Comparison of ENCODE assay signal across 8 cellular contexts in the genomic region with DNA sequence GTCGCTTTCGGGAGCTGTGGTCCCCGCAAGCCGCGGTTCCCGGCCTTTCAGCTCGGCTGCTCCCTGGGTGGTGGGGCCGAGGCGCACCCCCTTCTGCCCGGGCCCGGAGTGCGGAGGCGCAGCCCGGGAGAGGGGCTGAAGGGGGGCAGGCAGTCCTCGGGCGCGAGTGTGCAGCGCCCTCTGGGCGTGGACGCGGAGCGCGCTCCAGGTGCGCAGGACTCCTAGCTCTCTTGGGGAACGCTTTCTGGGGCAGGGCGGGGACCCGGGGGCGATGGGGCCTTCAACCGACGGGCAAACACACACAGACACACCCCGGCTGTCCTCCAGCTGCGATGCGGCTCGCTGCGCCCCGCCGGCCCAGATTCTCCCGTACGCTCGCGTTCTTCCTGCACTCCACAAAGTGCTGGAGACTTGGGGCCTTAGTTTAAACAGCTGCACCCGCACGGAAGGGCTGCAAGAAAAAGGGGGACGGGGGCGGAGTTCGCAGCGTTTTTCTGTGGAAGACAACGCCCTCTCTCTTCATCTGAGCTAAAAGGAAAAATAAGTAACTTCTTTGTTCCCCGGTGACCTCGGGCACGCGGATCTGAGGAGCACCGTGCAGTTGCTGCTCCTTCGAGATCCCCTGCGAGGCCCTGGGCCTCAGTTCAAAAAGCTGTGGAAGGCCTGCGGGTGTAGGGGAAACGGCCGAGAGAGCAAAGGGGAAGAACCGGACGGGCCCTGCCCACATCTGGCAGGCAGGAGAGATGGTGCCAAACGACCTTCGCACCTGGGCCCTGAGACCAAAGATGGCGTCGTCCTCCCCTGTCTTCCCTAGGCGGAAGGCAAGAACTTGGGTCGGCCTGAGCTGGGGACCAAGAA.
A peak's percentile ranks its signal among the peaks of the same experiment; 100 is the strongest.
DNase-seq lines count a peak whose midpoint lies in the region; ATAC-seq and TF ChIP-seq lines count a peak whose summit lies in the region.

No MANE protein-coding gene starts in this region.

- H3K9me2 ChIP-seq in OCI-LY1 (ENCODE audit: low read depth, low read length) = no peaks in the 10 kb centered on the region

- no peaks in the 10 kb centered on the region for H3K4me1 ChIP-seq in OCI-LY1 (ENCODE audit: insufficient read depth, low read length, severe bottlenecking)
- peaks cover 20% of the 10 kb centered on the region for H3K4me1 ChIP-seq in iPS-18a (ENCODE audit: control insufficient read depth, low read depth, low read length)

- H3K27ac ChIP-seq in OCI-LY1 (ENCODE audit: low read depth, low read length, poor library complexity, severe bottlenecking) (no peak overlapping the region), iPS-18a (ENCODE audit: low read length) (no peak overlapping the region)

- no peaks in the 10 kb centered on the region for H3F3A ChIP-seq in OCI-LY1 (ENCODE audit: insufficient read depth, low read length)

- no peak overlapping the region for H2AFZ ChIP-seq in OCI-LY1 (ENCODE audit: low read length)

- no peaks in the 10 kb centered on the region for H3K36me3 ChIP-seq in OCI-LY1 (ENCODE audit: insufficient read depth, low read length)
- H3K36me3 ChIP-seq in iPS-18a (ENCODE audit: control insufficient read depth, low read depth, low read length) = no peaks in the 10 kb centered on the region

- TF ChIP-seq CTCF in OCI-LY1 (IDR thresholded peaks at IDR 0.05; ENCODE audit: low read length) = peak; percentile 44
- peak; percentile 67 for TF ChIP-seq CTCF in astrocyte of the cerebellum (IDR thresholded peaks at IDR 0.05; ENCODE audit: low read depth, low read length, missing control alignments)

- H3K9ac ChIP-seq in OCI-LY1 (ENCODE audit: low read length) (no peak overlapping the region), iPS-18a (ENCODE audit: low read length) (peak overlapping the region; percentile 25)

- H3K27me3 ChIP-seq in OCI-LY1 (ENCODE audit: insufficient read depth, low read length) (peaks cover 15% of the 10 kb centered on the region; the same call in 1 of the 2 replicates), iPS-18a (ENCODE audit: control insufficient read depth, insufficient read depth, low read length) (peaks cover 9% of the 10 kb centered on the region)

- in situ Hi-C loops in astrocyte of the cerebellum (cut with HindIII; ENCODE audit: low sequenced_read_pairs) = no loop called here

- DNase-seq in DMS 273 treated with DMSO at 0.1 percent for 48 hours (lab: John Stamatoyannopoulos, UW) = peak; percentile 30
- DNase-seq in astrocyte of the cerebellum (ENCODE audit: low read depth) = no peak
- DNase-seq in skeletal muscle cell (ENCODE audit: low read depth) = no peak
- no peak for DNase-seq in putamen (ENCODE audit: low spot score)

- H3K79me2 ChIP-seq in OCI-LY1 (ENCODE audit: insufficient read depth, low read length) = no peaks in the 10 kb centered on the region

- H3K4me2 ChIP-seq in OCI-LY1 (ENCODE audit: low read length) = peak overlapping the region; percentile 55; the same call in 1 of the 2 replicates

- peak; percentile 58 for ATAC-seq in GM19438 (IDR thresholded peaks at IDR 0.05; ENCODE audit: low read depth, unreplicated experiment)
- ATAC-seq in HG03442 (IDR thresholded peaks at IDR 0.05; ENCODE audit: unreplicated experiment) = peak; percentile 62

- H3K4me3 ChIP-seq in OCI-LY1 (ENCODE audit: low read depth, low read length, poor library complexity, severe bottlenecking) = no peak overlapping the region
- H3K4me3 ChIP-seq in astrocyte of the cerebellum (ENCODE audit: low read depth, low read length) = peak overlapping the region; percentile 53
- peak overlapping the region; percentile 84 for H3K4me3 ChIP-seq in iPS-18a (ENCODE audit: low read length)
- H3K4me3 ChIP-seq in skeletal muscle cell (ENCODE audit: low read depth, low read length) = peak overlapping the region; percentile 60

- H3K9me3 ChIP-seq in OCI-LY1 (ENCODE audit: low read length) = no peaks in the 10 kb centered on the region
- H3K9me3 ChIP-seq in iPS-18a (ENCODE audit: control insufficient read depth, low read depth, low read length) = no peaks in the 10 kb centered on the region

- no peaks in the 10 kb centered on the region for H4K20me1 ChIP-seq in OCI-LY1 (ENCODE audit: insufficient read depth, low read length)
